In the genomic region with DNA sequence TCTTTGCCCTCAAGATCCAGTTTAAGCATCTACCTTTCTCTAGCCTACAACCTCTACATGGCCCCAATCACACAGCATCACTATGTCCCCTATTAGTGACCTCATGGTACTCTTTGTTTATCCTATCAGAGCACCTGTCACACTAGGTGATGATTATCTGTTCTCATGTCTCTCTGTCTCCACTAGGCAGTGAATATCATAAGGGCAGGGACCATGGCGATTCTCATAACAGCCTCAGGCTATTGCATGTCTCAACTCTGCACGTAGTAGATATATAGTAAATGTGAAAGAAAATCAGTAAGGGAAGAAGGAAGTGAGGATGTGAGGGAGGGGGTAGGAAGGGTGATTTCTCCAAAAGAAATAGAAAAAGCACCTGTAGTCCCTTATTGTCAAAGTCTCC, we compare ENCODE assay signal across 23 cellular contexts.
A peak's percentile ranks its signal among the peaks of the same experiment; 100 is the strongest.
DNase-seq lines count a peak whose midpoint lies in the region; ATAC-seq and TF ChIP-seq lines count a peak whose summit lies in the region.
"Had no signal": no experiment of that assay in that cellular context is flagged by ENCODE, and none has a peak within 500 bp of the region (broad histone marks: within the 10 kb centered on the region; RNA-seq: fewer than 3 reads in every experiment).

No MANE protein-coding gene starts in this region.

- H3K9me2 ChIP-seq in PC-3 (replicated peaks; ENCODE audit: low read length): no peaks in the 10 kb centered on the region
- H3K9me2 ChIP-seq in MM.1S (replicated peaks; ENCODE audit: insufficient read depth, low read length): no peaks in the 10 kb centered on the region

- no peaks in the 10 kb centered on the region for H3K9me3 ChIP-seq in PC-3 (ENCODE audit: low read length)
- no peaks in the 10 kb centered on the region for H3K9me3 ChIP-seq in MM.1S (replicated peaks; ENCODE audit: insufficient read depth, low read length)
- H3K9me3 ChIP-seq: BE2C; BLaER1 treated with 17β-estradiol and CSF1 and Interleukin-3, amounts not matched to agents 10 nM and 100 nM had no signal

- H3K27me3 ChIP-seq in PC-3 (ENCODE audit: low read length) (no peaks in the 10 kb centered on the region), MM.1S (replicated peaks; ENCODE audit: insufficient read depth, low read length) (no peaks in the 10 kb centered on the region)
- H3K27me3 ChIP-seq: BE2C; BLaER1 treated with 17β-estradiol and CSF1 and Interleukin-3, amounts not matched to agents 10 nM and 100 nM had no signal

- H3K4me3 ChIP-seq in PC-3 (ENCODE audit: low read length) (no peak overlapping the region), MM.1S (ENCODE audit: low read length) (no peak overlapping the region)
- H3K4me3 ChIP-seq: A549; BLaER1 treated with 17β-estradiol and CSF1 and Interleukin-3, amounts not matched to agents 10 nM and 100 nM; GM23338 had no signal

- H3K4me1 Mint-ChIP-seq in type B pancreatic cell (ENCODE audit: unreplicated experiment): peaks cover 19% of the 10 kb centered on the region
- H3K4me1 Mint-ChIP-seq: CD14-positive monocyte; CD8-positive, alpha-beta memory T cell; GM23338; H9 had no signal

- H3K27ac ChIP-seq in PC-3 (ENCODE audit: low read length) (peak overlapping the region; percentile 89), MM.1S (ENCODE audit: low read length) (no peak overlapping the region)
- H3K27ac ChIP-seq: BLaER1 treated with 17β-estradiol and CSF1 and Interleukin-3, amounts not matched to agents 10 nM and 100 nM had no signal

- H4K20me1 ChIP-seq in PC-3 (ENCODE audit: low read length) (no peaks in the 10 kb centered on the region), MM.1S (ENCODE audit: insufficient read depth, low read length) (no peaks in the 10 kb centered on the region)
- H4K20me1 ChIP-seq: BLaER1 treated with 17β-estradiol and CSF1 and Interleukin-3, amounts not matched to agents 10 nM and 100 nM had no signal

- intact Hi-C loops in PC-3 (cut with micrococcal nuclease): no loop called here

- no TSS peak for BruUV-seq in PC-3 (replicated peaks; lab: Mats Ljungman, UMichigan)

- peaks cover 9% of the 10 kb centered on the region for H3K27me3 Mint-ChIP-seq in type B pancreatic cell

- POLR2A ChIA-PET in PC-3 (lab: Charles Lee; ENCODE audit: unreplicated experiment): no interaction called here

- DNase-seq in NCI-H748 (lab: John Stamatoyannopoulos, UW; ENCODE audit: unreplicated experiment) (peak; percentile 32), NCI-H748 treated with DMSO at 0.1 percent for 48 hours (lab: John Stamatoyannopoulos, UW) (no peak), MV-4-11 (lab: John Stamatoyannopoulos, UW) (peak; percentile 12), PC-3 (no peak), type B pancreatic cell (ENCODE audit: extremely low spot score, unreplicated experiment) (no peak), MM.1S (no peak), HK-2 (ENCODE audit: unreplicated experiment) (no peak)
- DNase-seq: 8988T; ACHN; AML-193; BE2C; Calu3; CD4-positive, alpha-beta T cell; CD8-positive, alpha-beta memory T cell; DMS53; DMS79 treated with DMSO at 0.1 percent for 48 hours; GF-D8; H9 had no signal

- H3K9me3 Mint-ChIP-seq in type B pancreatic cell: peaks cover 6% of the 10 kb centered on the region
- H3K9me3 Mint-ChIP-seq: CD4-positive, alpha-beta T cell; GM23338 had no signal

- H3K4me1 ChIP-seq in PC-3 (ENCODE audit: insufficient read depth, low read length) (peaks cover 21% of the 10 kb centered on the region), MM.1S (ENCODE audit: low read length) (no peaks in the 10 kb centered on the region)

- no peaks in the 10 kb centered on the region for H3K36me3 Mint-ChIP-seq in type B pancreatic cell
- H3K36me3 Mint-ChIP-seq: CD14-positive monocyte; CD8-positive, alpha-beta memory T cell had no signal

- H3K27ac Mint-ChIP-seq in type B pancreatic cell: peak overlapping the region; percentile 16
- H3K27ac Mint-ChIP-seq: CD14-positive monocyte; CD4-positive, alpha-beta T cell; CD8-positive, alpha-beta memory T cell; GM23338; H9 had no signal

- TF ChIP-seq CTCF in PC-3 (conservative IDR thresholded peaks at IDR 0.05; ENCODE audit: low read depth, low read length) (no peak), type B pancreatic cell (conservative IDR thresholded peaks at IDR 0.05) (no peak), MM.1S (IDR thresholded peaks at IDR 0.05; ENCODE audit: low read length) (no peak)

- H3K79me2 ChIP-seq in PC-3 (ENCODE audit: low read length): no peaks in the 10 kb centered on the region
- no peaks in the 10 kb centered on the region for H3K79me2 ChIP-seq in MM.1S (ENCODE audit: low read length)

- H3K36me3 ChIP-seq in PC-3 (ENCODE audit: low read depth, low read length) (no peaks in the 10 kb centered on the region), MM.1S (replicated peaks; ENCODE audit: insufficient read depth, low read length) (no peaks in the 10 kb centered on the region)
- H3K36me3 ChIP-seq: BE2C; BLaER1 treated with 17β-estradiol and CSF1 and Interleukin-3, amounts not matched to agents 10 nM and 100 nM had no signal

- ATAC-seq in PC-3: no peak
- ATAC-seq: A549, GM23338, HCT116 had no signal

- no peak overlapping the region for H3K4me2 ChIP-seq in PC-3 (ENCODE audit: low read length)
- H3K4me2 ChIP-seq in MM.1S (ENCODE audit: low read depth, low read length): no peak overlapping the region
- H3K4me2 ChIP-seq: A549; BLaER1 treated with 17β-estradiol and CSF1 and Interleukin-3, amounts not matched to agents 10 nM and 100 nM; GM23338 had no signal

- no peak overlapping the region for H3K4me3 Mint-ChIP-seq in type B pancreatic cell
- H3K4me3 Mint-ChIP-seq: CD14-positive monocyte; CD4-positive, alpha-beta T cell; CD8-positive, alpha-beta memory T cell; GM23338; H9 had no signal

- H2AFZ ChIP-seq in PC-3 (ENCODE audit: low read length) (no peak overlapping the region), MM.1S (ENCODE audit: low read length) (no peak overlapping the region)
- H2AFZ ChIP-seq: GM23338 had no signal

- CTCF ChIA-PET in PC-3 (lab: Charles Lee): no interaction called here

- H3K9ac ChIP-seq in PC-3 (ENCODE audit: low read length) (no peak overlapping the region), MM.1S (ENCODE audit: low read length) (no peak overlapping the region)
- H3K9ac ChIP-seq: BLaER1 treated with 17β-estradiol and CSF1 and Interleukin-3, amounts not matched to agents 10 nM and 100 nM had no signal

- H3F3A ChIP-seq in PC-3 (ENCODE audit: low read length, unreplicated experiment): no peaks in the 10 kb centered on the region
- H3F3A ChIP-seq in MM.1S (ENCODE audit: insufficient read depth, low read length): no peaks in the 10 kb centered on the region

Comparison
In these comparisons a context has a peak if more than half of its experiments do, and no peak if none do; other contexts are left out.
1. DNase-seq: peak in NCI-H748 (single experiment) and MV-4-11 (single experiment); none in NCI-H748 treated with DMSO at 0.1 percent for 48 hours (single experiment), PC-3 (single experiment), type B pancreatic cell (single experiment), MM.1S (single experiment) and HK-2 (single experiment).